In the genomic region with DNA sequence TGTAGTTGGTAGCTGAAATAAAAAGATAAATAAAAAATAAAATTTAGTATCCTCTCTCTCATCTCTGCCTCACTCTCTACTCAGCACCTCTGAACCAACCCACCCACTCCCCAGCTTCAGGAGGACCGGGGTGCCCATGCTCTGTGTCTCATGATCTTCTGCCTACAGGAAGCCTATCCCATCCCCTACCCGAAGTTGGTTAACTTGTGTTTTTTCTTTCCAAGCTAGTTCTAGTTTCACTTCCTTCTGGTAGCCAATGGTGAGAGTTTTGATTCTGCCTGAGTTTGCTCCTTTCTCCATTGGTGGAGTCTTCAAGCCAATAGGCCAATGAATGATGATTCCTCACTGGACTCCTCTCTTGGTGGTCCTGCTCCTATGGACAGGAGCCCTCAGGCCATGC, we compare ENCODE assay signal across 14 cellular contexts. TPM values are rescaled to one million over a fixed set of nuclear protein-coding genes. Genes with fewer than 3 reads are reported as not detected.
DNase-seq lines count a peak whose midpoint lies in the region; ATAC-seq lines count a peak whose summit lies in the region.
"Had no signal": no experiment of that assay in that cellular context is flagged by ENCODE, and none has a peak within 500 bp of the region (broad histone marks: within the 10 kb centered on the region; RNA-seq: fewer than 3 reads in every experiment).

No MANE protein-coding gene starts in this region.

- no peaks in the 10 kb centered on the region for H3K9me2 ChIP-seq in Karpas-422 (replicated peaks; ENCODE audit: insufficient read depth, low read length)

- H3K27ac ChIP-seq in Karpas-422 (ENCODE audit: low read length) = no peak overlapping the region
- no peak overlapping the region for H3K27ac ChIP-seq in naive thymus-derived CD4-positive, alpha-beta T cell (ENCODE audit: low read depth, low read length)
- H3K27ac ChIP-seq: heart right ventricle had no signal

- no peaks in the 10 kb centered on the region for H3K27me3 ChIP-seq in Karpas-422 (ENCODE audit: low read length)
- no peaks in the 10 kb centered on the region for H3K27me3 ChIP-seq in naive thymus-derived CD4-positive, alpha-beta T cell (ENCODE audit: control insufficient read depth in 2 of 2, insufficient read depth in 2 of 2, low read length in 2 of 2)
- H3K27me3 ChIP-seq: heart right ventricle had no signal

- no peaks in the 10 kb centered on the region for H4K20me1 ChIP-seq in Karpas-422 (ENCODE audit: insufficient read depth, low read depth, low read length)

- no peaks in the 10 kb centered on the region for H3K36me3 ChIP-seq in Karpas-422 (ENCODE audit: insufficient read depth, low read length)
- H3K36me3 ChIP-seq in naive thymus-derived CD4-positive, alpha-beta T cell (ENCODE audit: control insufficient read depth in 2 of 3, insufficient read depth in 3 of 3, low read length in 3 of 3) = no peaks in the 10 kb centered on the region
- H3K36me3 ChIP-seq: heart right ventricle had no signal

- H2AFZ ChIP-seq in Karpas-422 (ENCODE audit: low read length) = no peak overlapping the region

- no peaks in the 10 kb centered on the region for H3K79me2 ChIP-seq in Karpas-422 (ENCODE audit: low read length)

- H3K4me2 ChIP-seq in Karpas-422 (ENCODE audit: low read depth, low read length, poor library complexity, severe bottlenecking) = no peak overlapping the region

- H3K4me3 Mint-ChIP-seq in naive thymus-derived CD4-positive, alpha-beta T cell = no peak overlapping the region
- H3K4me3 Mint-ChIP-seq: CD8-positive, alpha-beta memory T cell had no signal

- H3K36me3 Mint-ChIP-seq in naive thymus-derived CD4-positive, alpha-beta T cell = peaks cover 0 to 5% (median 0%) of the 10 kb centered on the region in 5 donors

- peaks cover 0 to 2% (median 0%) of the 10 kb centered on the region in 11 donors for H3K9me3 Mint-ChIP-seq in naive thymus-derived CD4-positive, alpha-beta T cell
- H3K9me3 Mint-ChIP-seq: CD8-positive, alpha-beta memory T cell had no signal

- no peak overlapping the region for H3K4me3 ChIP-seq in Karpas-422 (ENCODE audit: low read length)
- H3K4me3 ChIP-seq in naive thymus-derived CD4-positive, alpha-beta T cell (ENCODE audit: low read length) = no peak overlapping the region
- H3K4me3 ChIP-seq: heart right ventricle had no signal

- H3K4me1 Mint-ChIP-seq in naive thymus-derived CD4-positive, alpha-beta T cell = peaks cover 0 to 7% (median 0%) of the 10 kb centered on the region in 7 donors

- H3K4me1 ChIP-seq in Karpas-422 (ENCODE audit: low read length) = no peaks in the 10 kb centered on the region
- no peaks in the 10 kb centered on the region for H3K4me1 ChIP-seq in naive thymus-derived CD4-positive, alpha-beta T cell (ENCODE audit: control insufficient read depth in 2 of 2, insufficient read depth in 2 of 2, low read length in 2 of 2)

- POLR2A ChIA-PET in naive thymus-derived CD4-positive, alpha-beta T cell (lab: Charles Lee) = no interaction called here

- intact Hi-C loops in naive thymus-derived CD4-positive, alpha-beta T cell (cut with micrococcal nuclease) = no loop called here

- CTCF ChIA-PET in naive thymus-derived CD4-positive, alpha-beta T cell (lab: Charles Lee) = no interaction called here

- no peak overlapping the region for H3K27ac Mint-ChIP-seq in naive thymus-derived CD4-positive, alpha-beta T cell

- ATAC-seq in GM18907 (IDR thresholded peaks at IDR 0.05; ENCODE audit: unreplicated experiment) = peak; percentile 63
- peak; percentile 74 for ATAC-seq in HG02588 (IDR thresholded peaks at IDR 0.05; ENCODE audit: unreplicated experiment)
- ATAC-seq in naive thymus-derived CD4-positive, alpha-beta T cell = peak; percentile 29
- ATAC-seq: heart right ventricle had no signal

- DNase-seq in Karpas-422 (peak; percentile 56), NCI-H82 (lab: John Stamatoyannopoulos, UW) (no peak), NCI-H524 treated with DMSO at 0.1 percent for 48 hours (lab: John Stamatoyannopoulos, UW) (no peak), NCI-H146 treated with DMSO at 0.1 percent for 48 hours (lab: John Stamatoyannopoulos, UW; ENCODE audit: unreplicated experiment) (no peak)
- no peak for DNase-seq in naive thymus-derived CD4-positive, alpha-beta T cell
- no peak for DNase-seq in stimulated activated CD4-positive, alpha-beta T cell treated with anti-CD3 and anti-CD28 coated beads, Interleukin-4, amount 100 ng/mL, for 24 hours
- DNase-seq: activated CD4-positive, alpha-beta T cell treated with anti-CD3 and anti-CD28 coated beads, Interleukin-2, amount 50 U/mL, for 1 hour; activated naive CD4-positive, alpha-beta T cell treated with Interleukin-2 at 50 U/mL for 16 hours; CD8-positive, alpha-beta memory T cell; heart right ventricle; NCI-H1092 treated with DMSO at 0.1 percent for 48 hours; NCI-H748 treated with DMSO at 0.1 percent for 48 hours had no signal

- no peak overlapping the region for H3K9ac ChIP-seq in Karpas-422 (ENCODE audit: low read length)

- H3K9me3 ChIP-seq in Karpas-422 (ENCODE audit: low read length) = no peaks in the 10 kb centered on the region
- H3K9me3 ChIP-seq in naive thymus-derived CD4-positive, alpha-beta T cell (ENCODE audit: control insufficient read depth in 2 of 3, low read length in 3 of 3) = no peaks in the 10 kb centered on the region
- H3K9me3 ChIP-seq: heart right ventricle had no signal

- H3K27me3 Mint-ChIP-seq in naive thymus-derived CD4-positive, alpha-beta T cell = peaks cover 0 to 2% (median 0%) of the 10 kb centered on the region in 5 donors

RNA-seq across cellular contexts. Expression of a gene that starts 32.1 kb away (rescaled TPM):
- total RNA-seq in Karpas-422 (2014; rRNA removed; shearing (Covaris generic); ENCODE audit: low replicate concordance) = 0.32 TPM in 1 of 2 replicates, not detected in the other
- 1 to 10 TPM; 1.3 to 3.5 (median 2.4) TPM for total RNA-seq in naive thymus-derived CD4-positive, alpha-beta T cell
- polyA plus RNA-seq in naive thymus-derived CD4-positive, alpha-beta T cell = 1 to 10 TPM; 1.2 to 2.1 TPM
